In the genomic region with DNA sequence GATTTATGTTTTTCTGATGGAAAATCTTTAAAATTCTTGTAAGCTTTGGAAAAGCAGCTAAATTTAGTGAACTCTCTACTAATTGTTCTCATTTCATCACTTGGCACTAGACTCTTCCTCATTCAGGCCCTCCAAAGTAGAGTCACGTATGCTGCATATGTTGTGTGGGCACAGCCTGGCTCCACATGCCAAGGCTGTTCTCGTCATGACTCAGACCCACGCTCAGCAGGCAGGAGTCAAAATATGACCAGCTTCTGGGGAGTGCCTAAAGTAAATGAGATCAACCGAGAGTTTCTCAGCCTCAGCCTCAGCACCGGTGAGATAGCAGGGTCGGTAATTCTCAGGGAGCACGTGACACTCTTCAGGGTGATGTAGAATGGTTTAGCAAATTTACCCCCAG, we compare ENCODE assay signal across 18 cellular contexts.
A peak's percentile ranks its signal among the peaks of the same experiment; 100 is the strongest.
DNase-seq lines count a peak whose midpoint lies in the region; ATAC-seq, FAIRE-seq and TF ChIP-seq lines count a peak whose summit lies in the region.
"Had no signal": no experiment of that assay in that cellular context is flagged by ENCODE, and none has a peak within 500 bp of the region (broad histone marks: within the 10 kb centered on the region; RNA-seq: fewer than 3 reads in every experiment).

No MANE protein-coding gene starts in this region.

- no peaks in the 10 kb centered on the region for H3K36me3 ChIP-seq in GM23338 (ENCODE audit: insufficient read depth)
- H3K36me3 ChIP-seq in HepG2 (replicated peaks in 1 of 2; ENCODE audit: control insufficient read depth in 1 of 2, insufficient read depth in 2 of 2, low read length in 2 of 2), result no peaks in the 10 kb centered on the region
- H3K36me3 ChIP-seq: BE2C had no signal

- intact Hi-C loops in dorsolateral prefrontal cortex (cut with DNase I), result no loop called here
- intact Hi-C loops in HepG2 (cut with micrococcal nuclease; ENCODE audit: unreplicated experiment), result no loop called here

- H4K20me1 ChIP-seq in GM23338 (replicated peaks; ENCODE audit: insufficient read depth) (no peaks in the 10 kb centered on the region), HepG2 (ENCODE audit: insufficient read depth, low read length) (no peaks in the 10 kb centered on the region)

- H3K79me2 ChIP-seq in GM23338 (replicated peaks; ENCODE audit: insufficient read depth) (no peaks in the 10 kb centered on the region), HepG2 (ENCODE audit: insufficient read depth, low read length) (no peaks in the 10 kb centered on the region)

- H3K36me3 Mint-ChIP-seq in GM23338 (ENCODE audit: low read depth) (no peaks in the 10 kb centered on the region), osteocyte (ENCODE audit: unreplicated experiment) (no peaks in the 10 kb centered on the region), glutamatergic neuron (ENCODE audit: unreplicated experiment) (no peaks in the 10 kb centered on the region)
- H3K36me3 Mint-ChIP-seq: activated naive CD4-positive, alpha-beta T cell treated with anti-CD3 and anti-CD28 coated beads, Interleukin-2, amount 50 U/mL, for 24 hours; stimulated activated effector memory CD8-positive, alpha-beta T cell treated with anti-CD3 and anti-CD28 coated beads, Interleukin-12 subunit alpha, Interleukin-12 subunit beta, amount 100 ng/mL, for 72 hours; type B pancreatic cell had no signal

- H3K27me3 ChIP-seq in GM23338 (ENCODE audit: insufficient read depth), result no peaks in the 10 kb centered on the region
- H3K27me3 ChIP-seq in dorsolateral prefrontal cortex, result no peaks in the 10 kb centered on the region
- no peaks in the 10 kb centered on the region for H3K27me3 ChIP-seq in HepG2 (ENCODE audit: control insufficient read depth in 1 of 2, insufficient read depth in 2 of 2, low read length in 2 of 2)
- H3K27me3 ChIP-seq: BE2C had no signal

- 18% methylated on average over 7 of the region's 7 CpGs for WGBS in HepG2 (ENCODE audit: low lambda C conversion rate)

- H3K4me1 Mint-ChIP-seq in GM23338 (no peaks in the 10 kb centered on the region), osteocyte (ENCODE audit: unreplicated experiment) (peaks cover 66% of the 10 kb centered on the region), glutamatergic neuron (ENCODE audit: low read depth, unreplicated experiment) (peaks cover 5% of the 10 kb centered on the region)
- H3K4me1 Mint-ChIP-seq: activated naive CD4-positive, alpha-beta T cell treated with anti-CD3 and anti-CD28 coated beads, Interleukin-2, amount 50 U/mL, for 24 hours; stimulated activated effector memory CD8-positive, alpha-beta T cell treated with anti-CD3 and anti-CD28 coated beads, Interleukin-12 subunit alpha, Interleukin-12 subunit beta, amount 100 ng/mL, for 72 hours had no signal

- BruUV-seq in HepG2 (replicated peaks; lab: Mats Ljungman, UMichigan), result no TSS peak

- POLR2A ChIA-PET in RWPE1 (lab: Yijun Ruan, JAX; ENCODE audit: low non-redundant PET), result no interaction called here
- POLR2A ChIA-PET in HepG2 (lab: Yijun Ruan, JAX), result no interaction called here

- TF ChIP-seq CTCF in GM23338 (conservative IDR thresholded peaks at IDR 0.05; ENCODE audit: low read depth in 2 of 2) (no peak), RWPE1 (conservative IDR thresholded peaks at IDR 0.05; ENCODE audit: low read depth) (no peak), dorsolateral prefrontal cortex (IDR thresholded peaks at IDR 0.05 in 54 of 56, conservative IDR thresholded peaks at IDR 0.05 in 2 of 56; ENCODE audit: low read depth in 1 of 56, partially characterized antibody in 56 of 56) (no peak), osteocyte (IDR thresholded peaks at IDR 0.05) (no peak), glutamatergic neuron (IDR thresholded peaks at IDR 0.05; ENCODE audit: partially characterized antibody, unreplicated experiment) (no peak), HepG2 (CRISPR knock-in tag; IDR thresholded peaks at IDR 0.05) (no peak), GM13976 (IDR thresholded peaks at IDR 0.05; ENCODE audit: borderline replicate concordance, control extremely low read depth, extremely low read depth, insufficient read depth, missing control alignments) (no peak)

- TF ChIP-seq RAD21 in HepG2 (CRISPR knock-in tag; IDR thresholded peaks at IDR 0.05), result no peak

- DNase-seq in GM23338 (ENCODE audit: low spot score) (no peak), RWPE1 (ENCODE audit: low spot score) (peak; percentile 18), dorsolateral prefrontal cortex (peak in 8 of 10 donors; percentile 29 to 74 (median 63)), osteocyte (ENCODE audit: extremely low spot score, unreplicated experiment) (peak; percentile 84), glutamatergic neuron (no peak), 8988T (no peak), HepG2 (ENCODE audit: low spot score) (no peak), GM13976 (ENCODE audit: low spot score) (no peak)
- DNase-seq: dermis blood vessel endothelial cell; DND-41; NCI-H2081; stimulated activated CD4-positive, alpha-beta T cell treated with anti-CD3 and anti-CD28 coated beads, Interleukin-4, amount 100 ng/mL, for 24 hours had no signal

- H3K27me3 Mint-ChIP-seq in GM23338 (ENCODE audit: insufficient read depth, low read depth, poor library complexity), result no peaks in the 10 kb centered on the region
- no peaks in the 10 kb centered on the region for H3K27me3 Mint-ChIP-seq in osteocyte (ENCODE audit: unreplicated experiment)
- H3K27me3 Mint-ChIP-seq in glutamatergic neuron (ENCODE audit: unreplicated experiment), result no peaks in the 10 kb centered on the region
- H3K27me3 Mint-ChIP-seq: activated naive CD4-positive, alpha-beta T cell treated with anti-CD3 and anti-CD28 coated beads, Interleukin-2, amount 50 U/mL, for 24 hours; type B pancreatic cell had no signal

- no peak for TF ChIP-seq POLR2A in HepG2 (IDR thresholded peaks at IDR 0.05; ENCODE audit: insufficient read depth in 1 of 2, low read depth in 2 of 2, low read length in 2 of 2)

- H3K27ac Mint-ChIP-seq in GM23338 (no peak overlapping the region), osteocyte (ENCODE audit: unreplicated experiment) (peak overlapping the region; percentile 78), glutamatergic neuron (ENCODE audit: unreplicated experiment) (no peak overlapping the region)
- H3K27ac Mint-ChIP-seq: activated naive CD4-positive, alpha-beta T cell treated with anti-CD3 and anti-CD28 coated beads, Interleukin-2, amount 50 U/mL, for 24 hours; stimulated activated effector memory CD8-positive, alpha-beta T cell treated with anti-CD3 and anti-CD28 coated beads, Interleukin-12 subunit alpha, Interleukin-12 subunit beta, amount 100 ng/mL, for 72 hours; type B pancreatic cell had no signal

- no peaks in the 10 kb centered on the region for H3F3A ChIP-seq in GM23338 (replicated peaks; ENCODE audit: low read depth)

- H3K4me1 ChIP-seq in GM23338 (ENCODE audit: insufficient read depth) (no peaks in the 10 kb centered on the region), HepG2 (ENCODE audit: insufficient read depth, low read length) (no peaks in the 10 kb centered on the region)

- H3K4me3 Mint-ChIP-seq in GM23338 (no peak overlapping the region), osteocyte (ENCODE audit: unreplicated experiment) (no peak overlapping the region), glutamatergic neuron (ENCODE audit: unreplicated experiment) (no peak overlapping the region)
- H3K4me3 Mint-ChIP-seq: activated naive CD4-positive, alpha-beta T cell treated with anti-CD3 and anti-CD28 coated beads, Interleukin-2, amount 50 U/mL, for 24 hours; stimulated activated effector memory CD8-positive, alpha-beta T cell treated with anti-CD3 and anti-CD28 coated beads, Interleukin-12 subunit alpha, Interleukin-12 subunit beta, amount 100 ng/mL, for 72 hours; type B pancreatic cell had no signal

- no peak overlapping the region for H3K4me2 ChIP-seq in GM23338
- no peak overlapping the region for H3K4me2 ChIP-seq in HepG2 (ENCODE audit: low read depth, low read length)

- H3K9ac ChIP-seq in HepG2 (ENCODE audit: insufficient read depth, low read depth, low read length), result no peak overlapping the region

- no peaks in the 10 kb centered on the region for H3K9me2 ChIP-seq in GM23338 (ENCODE audit: insufficient read depth)

- no peaks in the 10 kb centered on the region for H3K9me3 ChIP-seq in HepG2 (ENCODE audit: low read length)
- H3K9me3 ChIP-seq: BE2C had no signal

- in situ Hi-C loops in HepG2 (cut with HindIII; ENCODE audit: extremely low pct_ligation_motif_present, low pct_unique_long_range_greater_than_20kb), result no loop called here
- in situ Hi-C loops in GM13976 (cut with MboI; ENCODE audit: low sequenced_read_pairs, unreplicated experiment), result no loop called here

- CTCF ChIA-PET in RWPE1 (lab: Yijun Ruan, JAX), result no interaction called here
- CTCF ChIA-PET in HepG2 (lab: Yijun Ruan, JAX; ENCODE audit: low intra/inter-chr PET ratio, low total read pairs), result no interaction called here

- ATAC-seq in GM23338, result no peak
- ATAC-seq in HepG2, result no peak
- ATAC-seq: stimulated activated effector memory CD8-positive, alpha-beta T cell treated with anti-CD3 and anti-CD28 coated beads, Interleukin-12 subunit alpha, Interleukin-12 subunit beta, amount 100 ng/mL, for 72 hours had no signal

- FAIRE-seq in HepG2 (lab: Jason Lieb, UNC), result no peak
- FAIRE-seq: islet of Langerhans had no signal

- H2AFZ ChIP-seq in GM23338, result peak overlapping the region; percentile 24; the same call in 1 of the 2 replicates
- no peak overlapping the region for H2AFZ ChIP-seq in HepG2 (ENCODE audit: low read length)

- TF ChIP-seq EP300 in HepG2 (IDR thresholded peaks at IDR 0.05; ENCODE audit: low read depth in 2 of 2, low read length in 2 of 2) (no peak), HepG2 (CRISPR knock-in tag; IDR thresholded peaks at IDR 0.05; ENCODE audit: borderline replicate concordance) (no peak)

- H3K4me3 ChIP-seq in GM23338 (no peak overlapping the region), dorsolateral prefrontal cortex (no peak overlapping the region), HepG2 (replicated peaks in 1 of 3; ENCODE audit: insufficient read depth in 1 of 3, low read depth in 2 of 3, low read length in 3 of 3) (no peak overlapping the region)
- H3K4me3 ChIP-seq: SK-N-MC had no signal

- H3K9me3 Mint-ChIP-seq in GM23338 (no peaks in the 10 kb centered on the region), osteocyte (ENCODE audit: unreplicated experiment) (no peaks in the 10 kb centered on the region), glutamatergic neuron (ENCODE audit: unreplicated experiment) (no peaks in the 10 kb centered on the region)
- H3K9me3 Mint-ChIP-seq: type B pancreatic cell had no signal

- H3K27ac ChIP-seq in GM23338 (ENCODE audit: low read depth), result no peak overlapping the region
- no peak overlapping the region for H3K27ac ChIP-seq in RWPE1
- no peak overlapping the region for H3K27ac ChIP-seq in dorsolateral prefrontal cortex
- H3K27ac ChIP-seq in HepG2 (ENCODE audit: extremely low read length, insufficient read depth, low read length), result no peak overlapping the region
- H3K27ac ChIP-seq: SK-N-MC had no signal

TF ChIP-seq in GM23338, 12 proteins besides CTCF, POLR2A, EP300 and RAD21 (continues in another document):
- TF ChIP-seq POLR2AphosphoS5 (IDR thresholded peaks at IDR 0.05; ENCODE audit: low read depth), result no peak

Comparison
In these comparisons a context has a peak if more than half of its experiments do, and no peak if none do; other contexts are left out.
1. DNase-seq: peak in RWPE1 (single experiment), dorsolateral prefrontal cortex (8 of 10) and osteocyte (single experiment); none in GM23338 (single experiment), glutamatergic neuron (single experiment), 8988T (single experiment), HepG2 (single experiment) and GM13976 (single experiment).